In the genomic region with DNA sequence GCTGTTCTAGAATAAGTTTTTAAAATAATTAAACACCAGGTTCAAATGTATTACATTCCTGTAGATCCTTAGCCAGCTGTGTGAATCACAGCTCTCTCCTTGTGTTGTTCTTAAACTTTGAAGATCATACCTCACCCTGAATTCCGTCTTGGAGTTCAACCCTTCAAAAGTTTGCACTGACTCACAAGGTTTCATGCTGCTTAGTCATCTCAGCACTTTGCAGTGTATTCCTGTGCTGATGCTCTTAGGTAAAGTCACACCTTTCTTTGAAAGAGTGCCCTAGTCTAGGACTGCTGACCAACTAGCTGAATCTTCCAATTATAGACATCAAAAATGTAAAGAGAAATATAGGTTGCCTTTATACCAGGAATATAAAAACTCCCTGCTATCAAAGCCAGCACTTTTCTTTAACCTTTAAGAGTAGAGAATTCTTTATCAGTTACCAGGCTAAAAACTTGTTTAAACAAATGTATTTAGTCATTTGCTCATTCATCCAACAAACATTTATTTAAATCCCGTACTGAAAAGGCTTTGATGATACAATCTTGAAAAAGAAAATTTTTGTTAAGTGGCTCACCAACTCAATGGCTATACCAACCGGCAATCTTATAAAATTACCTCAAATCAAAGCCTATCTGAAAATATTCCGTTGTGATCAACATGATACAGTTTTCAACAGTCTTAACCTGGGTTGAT, we compare ENCODE assay signal across 11 cellular contexts.
A peak's percentile ranks its signal among the peaks of the same experiment; 100 is the strongest.
DNase-seq lines count a peak whose midpoint lies in the region; TF ChIP-seq lines count a peak whose summit lies in the region.
"Had no signal": no experiment of that assay in that cellular context is flagged by ENCODE, and none has a peak within 500 bp of the region (broad histone marks: within the 10 kb centered on the region; RNA-seq: fewer than 3 reads in every experiment).

No MANE protein-coding gene starts in this region.

- no peaks in the 10 kb centered on the region for H3K9me3 ChIP-seq in mammary epithelial cell (replicated peaks; ENCODE audit: insufficient read depth, low read length)
- H3K9me3 ChIP-seq in mesenchymal stem cell (ENCODE audit: control insufficient read depth, low read length), result no peaks in the 10 kb centered on the region
- H3K9me3 ChIP-seq: suprapubic skin had no signal

- H3K4me3 Mint-ChIP-seq in endothelial cell (ENCODE audit: unreplicated experiment), result no peak overlapping the region

- no peak for TF ChIP-seq CTCF in AG09309 (IDR thresholded peaks at IDR 0.05; ENCODE audit: control insufficient read depth, insufficient read depth, low read depth, low read length, missing control alignments)
- TF ChIP-seq CTCF in mammary epithelial cell (conservative IDR thresholded peaks at IDR 0.05 in 1 of 2, IDR thresholded peaks at IDR 0.05 in 1 of 2; ENCODE audit: extremely low read depth in 1 of 2, insufficient read depth in 1 of 2, low read depth in 1 of 2, low read length in 2 of 2), result no peak
- TF ChIP-seq CTCF in endothelial cell (IDR thresholded peaks at IDR 0.05; ENCODE audit: unreplicated experiment), result no peak

- H3K9me3 Mint-ChIP-seq in endothelial cell (ENCODE audit: unreplicated experiment), result no peaks in the 10 kb centered on the region

- no peak overlapping the region for H3K4me3 ChIP-seq in AG09309 (ENCODE audit: control insufficient read depth, low read depth, low read length)
- peak overlapping the region in 1 of 3 experiments; percentile 3 for H3K4me3 ChIP-seq in mammary epithelial cell (replicated peaks in 1 of 3; ENCODE audit: insufficient read depth in 1 of 3, low read depth in 2 of 3, low read length in 3 of 3)
- H3K4me3 ChIP-seq in mesenchymal stem cell (ENCODE audit: insufficient read depth in 1 of 2, low read depth in 1 of 2, low read length in 2 of 2), result no peak overlapping the region
- H3K4me3 ChIP-seq: suprapubic skin had no signal

- no peaks in the 10 kb centered on the region for H3K79me2 ChIP-seq in mammary epithelial cell (ENCODE audit: insufficient read depth, low read length)

- H4K20me1 ChIP-seq in mammary epithelial cell (ENCODE audit: insufficient read depth, low read length), result no peaks in the 10 kb centered on the region

- peaks cover 40% of the 10 kb centered on the region for H3K4me1 ChIP-seq in mammary epithelial cell (ENCODE audit: insufficient read depth, low read length)
- H3K4me1 ChIP-seq in mesenchymal stem cell (ENCODE audit: control insufficient read depth, insufficient read depth, low read depth, low read length), result no peaks in the 10 kb centered on the region
- H3K4me1 ChIP-seq: suprapubic skin had no signal

- H3K4me2 ChIP-seq in mammary epithelial cell (ENCODE audit: insufficient read depth, low read depth, low read length) (peak overlapping the region; percentile 65), mesenchymal stem cell (ENCODE audit: low read length, poor library complexity, severe bottlenecking) (no peak overlapping the region)

- no peak overlapping the region for H4K8ac ChIP-seq in mesenchymal stem cell (ENCODE audit: low read length)

- peaks cover 7% of the 10 kb centered on the region for H3K79me1 ChIP-seq in mesenchymal stem cell (replicated peaks; ENCODE audit: low read length, poor library complexity, severe bottlenecking)

- DNase-seq in AG09309 (ENCODE audit: low read depth) (peak; percentile 44), HT-29 (ENCODE audit: low spot score) (peak; percentile 3), mammary epithelial cell (peak; percentile 96), mesenchymal stem cell (peak; percentile 70), dermis blood vessel endothelial cell (no peak), medulla oblongata (ENCODE audit: extremely low spot score) (no peak), endothelial cell (ENCODE audit: low spot score) (no peak), NCI-H446 treated with DMSO at 0.1 percent for 48 hours (lab: John Stamatoyannopoulos, UW) (no peak)
- DNase-seq: activated CD4-positive, alpha-beta T cell treated with anti-CD3 and anti-CD28 coated beads, Interleukin-2, amount 50 U/mL, for 48 hours; aorta had no signal

- no peak overlapping the region for H3K4ac ChIP-seq in mesenchymal stem cell (ENCODE audit: low read depth in 1 of 2, low read length in 2 of 2)

- no peak overlapping the region for H3K18ac ChIP-seq in mesenchymal stem cell (ENCODE audit: low read depth in 1 of 2, low read length in 2 of 2)

- WGBS in mammary epithelial cell (ENCODE audit: low coverage, missing lambda C conversion rate), result 18% methylated on average over 4 of the region's 4 CpGs
- 19% methylated on average over 3 of the region's 4 CpGs for WGBS in mesenchymal stem cell

- H2AK5ac ChIP-seq in mesenchymal stem cell (ENCODE audit: low read length, severe bottlenecking), result no peak overlapping the region

- no peak overlapping the region for H3K14ac ChIP-seq in mesenchymal stem cell (ENCODE audit: low read length in 2 of 2)

- TSS peak; percentile 63 for BruUV-seq in mammary epithelial cell (replicated peaks; lab: Mats Ljungman, UMichigan)

- no peak overlapping the region for H2BK5ac ChIP-seq in mesenchymal stem cell (ENCODE audit: low read depth, low read length, poor library complexity, severe bottlenecking)

- CTCF ChIA-PET in mammary epithelial cell (lab: Charles Lee; ENCODE audit: low non-redundant PET), result interaction anchor here (0.7 kb wide), 2 partner anchors 288 to 622 kb away, joined by 3 to 4 read pairs; a partner anchor contains a TSS

- intact Hi-C loops in mammary epithelial cell (cut with micrococcal nuclease), result loop anchor here (1.0 to 2.0 kb wide), 2 partner anchors 16 to 170 kb away; a partner anchor contains a TSS

- H3K27me3 Mint-ChIP-seq in endothelial cell (ENCODE audit: unreplicated experiment), result no peaks in the 10 kb centered on the region

- no peak overlapping the region for H4K91ac ChIP-seq in mesenchymal stem cell (ENCODE audit: low read length)

- no peak overlapping the region for H2BK120ac ChIP-seq in mesenchymal stem cell (ENCODE audit: low read depth, low read length)

- in situ Hi-C loops in mammary epithelial cell (cut with MboI; ENCODE audit: low sequenced_read_pairs in 2 of 2), result loop anchor here in 1 of 2 donors (25.0 kb wide), 1 partner anchor 269 kb away; no protein-coding TSS in a partner anchor

- H2AFZ ChIP-seq in mammary epithelial cell (ENCODE audit: low read depth, low read length) (no peak overlapping the region), mesenchymal stem cell (ENCODE audit: low read depth, low read length) (no peak overlapping the region)

- no peak overlapping the region for H3K27ac Mint-ChIP-seq in endothelial cell (ENCODE audit: unreplicated experiment)

- H3K36me3 ChIP-seq in mammary epithelial cell (ENCODE audit: insufficient read depth, low read length) (peaks cover 10% of the 10 kb centered on the region), mesenchymal stem cell (ENCODE audit: control insufficient read depth in 1 of 2, insufficient read depth in 2 of 2, low read depth in 1 of 2, low read length in 2 of 2) (peaks cover 5 to 17% of the 10 kb centered on the region in 2 experiments)

- no peak overlapping the region for H2BK12ac ChIP-seq in mesenchymal stem cell (ENCODE audit: low read length in 2 of 2)

- peaks cover 12% of the 10 kb centered on the region for H3K36me3 Mint-ChIP-seq in endothelial cell (ENCODE audit: low read depth, unreplicated experiment)

- no peaks in the 10 kb centered on the region for H3K4me1 Mint-ChIP-seq in endothelial cell (ENCODE audit: unreplicated experiment)

- dilution Hi-C loops in mammary epithelial cell (cut with HindIII; ENCODE audit: low sequenced_read_pairs), result no loop called here

- no peaks in the 10 kb centered on the region for H3K27me3 ChIP-seq in mammary epithelial cell (ENCODE audit: insufficient read depth, low read length)
- H3K27me3 ChIP-seq in mesenchymal stem cell (ENCODE audit: control insufficient read depth in 1 of 2, insufficient read depth in 1 of 2, low read length in 2 of 2), result no peaks in the 10 kb centered on the region
- H3K27me3 ChIP-seq: suprapubic skin had no signal

- no peak overlapping the region for H2BK15ac ChIP-seq in mesenchymal stem cell (ENCODE audit: low read depth, poor library complexity, severe bottlenecking)

- H3K9ac ChIP-seq in mammary epithelial cell (ENCODE audit: insufficient read depth, low read length) (peak overlapping the region; percentile 40), mesenchymal stem cell (ENCODE audit: low read length) (no peak overlapping the region)

- H3K23ac ChIP-seq in mesenchymal stem cell (ENCODE audit: low read length in 2 of 2), result no peak overlapping the region

- H3K27ac ChIP-seq in mammary epithelial cell (ENCODE audit: insufficient read depth, low read depth, low read length), result peak overlapping the region; percentile 93
- peak overlapping the region; percentile 79 for H3K27ac ChIP-seq in mesenchymal stem cell (ENCODE audit: low read length, poor library complexity, severe bottlenecking)
- H3K27ac ChIP-seq: suprapubic skin had no signal

Comparison
In these comparisons a context has a peak if more than half of its experiments do, and no peak if none do; other contexts are left out.
1. DNase-seq: peak in AG09309 (single experiment), HT-29 (single experiment), mammary epithelial cell (single experiment) and mesenchymal stem cell (single experiment); none in dermis blood vessel endothelial cell (single experiment), medulla oblongata (single experiment), endothelial cell (single experiment) and NCI-H446 treated with DMSO at 0.1 percent for 48 hours (single experiment).